In the genomic region with DNA sequence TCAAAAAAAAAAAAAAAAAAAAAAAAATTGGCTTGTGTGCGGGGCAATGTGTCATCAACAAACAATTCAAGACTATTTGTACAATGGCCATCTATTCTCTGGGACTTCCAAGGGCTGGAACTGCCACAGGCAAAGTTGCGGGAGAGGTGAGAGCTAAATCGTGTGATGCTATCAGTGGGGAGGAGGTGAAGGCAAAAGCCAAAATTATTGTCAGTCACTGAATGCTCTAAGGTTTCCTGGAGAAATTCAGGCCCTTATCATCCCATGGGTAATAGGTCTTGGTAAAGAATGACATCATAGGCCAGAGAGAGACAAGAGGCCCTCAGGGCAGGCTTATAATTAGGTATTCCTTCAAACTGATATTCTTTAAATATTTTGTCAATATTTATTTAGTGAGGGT, we compare ENCODE assay signal across 1 cellular context.
TF ChIP-seq lines count a peak whose summit lies in the region.

No MANE protein-coding gene starts in this region.

TF ChIP-seq in HEK293, 187 proteins besides CTCF, POLR2A, EP300 and RAD21 (continued from another document and continues in another):
- TF ChIP-seq PRDM2 (tag by site-specific recombination; IDR thresholded peaks at IDR 0.05; ENCODE audit: borderline replicate concordance), result no peak
- no peak for TF ChIP-seq SP2 (tag by site-specific recombination; IDR thresholded peaks at IDR 0.05)
- no peak for TF ChIP-seq EGR2 (tag by site-specific recombination; IDR thresholded peaks at IDR 0.05; ENCODE audit: low read depth)
- peak; percentile 44; the same call in 1 of the 2 replicates for TF ChIP-seq ZNF366 (tag by site-specific recombination; conservative IDR thresholded peaks at IDR 0.05)
- TF ChIP-seq ZNF791 (tag by site-specific recombination; IDR thresholded peaks at IDR 0.05), result no peak
- TF ChIP-seq ZNF777 (tag by site-specific recombination; IDR thresholded peaks at IDR 0.05; ENCODE audit: borderline replicate concordance), result no peak
- TF ChIP-seq ZNF121 (tag by site-specific recombination; IDR thresholded peaks at IDR 0.05), result no peak
- 0 out of 2 replicates have a peak, but pooled peaks have one; percentile 31 for TF ChIP-seq ZEB2 (tag by site-specific recombination; IDR thresholded peaks at IDR 0.05)
- no peak for TF ChIP-seq ZBTB10 (tag by site-specific recombination; IDR thresholded peaks at IDR 0.05)
- no peak for TF ChIP-seq ZNF148 (tag by site-specific recombination; IDR thresholded peaks at IDR 0.05; ENCODE audit: borderline replicate concordance)
- TF ChIP-seq, protein P1, sequence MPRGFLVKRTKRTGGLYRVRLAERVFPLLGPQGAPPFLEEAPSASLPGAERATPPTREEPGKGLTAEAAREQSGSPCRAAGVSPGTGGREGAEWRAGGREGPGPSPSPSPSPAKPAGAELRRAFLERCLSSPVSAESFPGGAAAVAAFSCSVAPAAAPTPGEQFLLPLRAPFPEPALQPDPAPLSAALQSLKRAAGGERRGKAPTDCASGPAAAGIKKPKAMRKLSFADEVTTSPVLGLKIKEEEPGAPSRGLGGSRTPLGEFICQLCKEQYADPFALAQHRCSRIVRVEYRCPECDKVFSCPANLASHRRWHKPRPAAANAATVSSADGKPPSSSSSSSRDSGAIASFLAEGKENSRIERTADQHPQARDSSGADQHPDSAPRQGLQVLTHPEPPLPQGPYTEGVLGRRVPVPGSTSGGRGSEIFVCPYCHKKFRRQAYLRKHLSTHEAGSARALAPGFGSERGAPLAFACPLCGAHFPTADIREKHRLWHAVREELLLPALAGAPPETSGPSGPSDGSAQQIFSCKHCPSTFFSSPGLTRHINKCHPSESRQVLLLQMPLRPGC (tag by site-specific recombination; IDR thresholded peaks at IDR 0.05), result no peak
- TF ChIP-seq HOXC10 (CRISPR knock-in tag; IDR thresholded peaks at IDR 0.05), result no peak
- TF ChIP-seq ZBTB6 (tag by site-specific recombination; IDR thresholded peaks at IDR 0.05), result no peak
- no peak for TF ChIP-seq ZNF658 (tag by site-specific recombination; IDR thresholded peaks at IDR 0.05)
- no peak for TF ChIP-seq ZNF350 (tag by site-specific recombination; IDR thresholded peaks at IDR 0.05)
- TF ChIP-seq ZNF529 (tag by site-specific recombination; IDR thresholded peaks at IDR 0.05; ENCODE audit: insufficient replicate concordance), result no peak
- 0 out of 2 replicates have a peak, but pooled peaks have one; percentile 15 for TF ChIP-seq ZNF692 (tag by site-specific recombination; IDR thresholded peaks at IDR 0.05)
- no peak for TF ChIP-seq KLF7 (tag by site-specific recombination; IDR thresholded peaks at IDR 0.05; ENCODE audit: borderline replicate concordance)
- no peak for TF ChIP-seq ZNF549 (tag by site-specific recombination; IDR thresholded peaks at IDR 0.05)
- TF ChIP-seq ZNF223 (tag by site-specific recombination; IDR thresholded peaks at IDR 0.05), result no peak
- TF ChIP-seq ZNF311 (tag by site-specific recombination; IDR thresholded peaks at IDR 0.05; ENCODE audit: borderline replicate concordance), result no peak
- no peak for TF ChIP-seq ZNF140 (tag by site-specific recombination; IDR thresholded peaks at IDR 0.05)
- no peak for TF ChIP-seq ZNF747 (tag by site-specific recombination; IDR thresholded peaks at IDR 0.05)
- TF ChIP-seq AEBP2 (tag by site-specific recombination; IDR thresholded peaks at IDR 0.05; ENCODE audit: borderline replicate concordance), result no peak
- no peak for TF ChIP-seq ZNF785 (tag by site-specific recombination; IDR thresholded peaks at IDR 0.05)
- TF ChIP-seq PRDM6 (tag by site-specific recombination; IDR thresholded peaks at IDR 0.05), result peak; percentile 74
- TF ChIP-seq KLF16 (tag by site-specific recombination; IDR thresholded peaks at IDR 0.05), result no peak
- peak; percentile 72 for TF ChIP-seq ZNF660 (tag by site-specific recombination; IDR thresholded peaks at IDR 0.05)
- TF ChIP-seq ZBTB21 (tag by site-specific recombination; IDR thresholded peaks at IDR 0.05), result peak; percentile 76
- no peak for TF ChIP-seq ZFHX2 (tag by site-specific recombination; conservative IDR thresholded peaks at IDR 0.05)
- TF ChIP-seq OSR2 (tag by site-specific recombination; IDR thresholded peaks at IDR 0.05), result no peak
